ENCODE assay signal across 10 cellular contexts in genomic region chr22:45504703-45505341, GRCh38. TPM values are rescaled to one million over a fixed set of nuclear protein-coding genes. Genes with fewer than 3 reads are reported as not detected.
DNase-seq lines count a peak whose midpoint lies in the region; ATAC-seq and TF ChIP-seq lines count a peak whose summit lies in the region.
"Had no signal": no experiment of that assay in that cellular context is flagged by ENCODE, and none has a peak within 500 bp of the region (broad histone marks: within the 10 kb centered on the region; RNA-seq: fewer than 3 reads in every experiment).

No MANE protein-coding gene starts in this region.

- H3K36me3 ChIP-seq in ectodermal cell (ENCODE audit: control insufficient read depth, insufficient read depth, low read length) (no peaks in the 10 kb centered on the region), mesenchymal stem cell (ENCODE audit: control insufficient read depth in 1 of 2, insufficient read depth in 2 of 2, low read depth in 1 of 2, low read length in 2 of 2) (peaks cover 4 to 27% of the 10 kb centered on the region in 2 experiments), vagina (no peaks in the 10 kb centered on the region)

- H2AFZ ChIP-seq in mesenchymal stem cell (ENCODE audit: low read depth, low read length): no peak overlapping the region

- H2BK15ac ChIP-seq in mesenchymal stem cell (ENCODE audit: low read depth, poor library complexity, severe bottlenecking): peak overlapping the region; percentile 50

- peak overlapping the region in 1 of 2 experiments; percentile 91 for H2BK12ac ChIP-seq in mesenchymal stem cell (ENCODE audit: low read length in 2 of 2)

- POLR2A ChIA-PET in activated CD4-positive, alpha-beta T cell treated with anti-CD3 and anti-CD28 coated beads, Interleukin-2, amount 10 ng/mL, durations not matched to agents 7 days and 5 days (lab: Charles Lee): no interaction called here

- H3K4me3 ChIP-seq in ectodermal cell (ENCODE audit: insufficient read depth, low read depth, low read length): peak overlapping the region; percentile 54
- peak overlapping the region in 1 of 2 experiments; percentile 96 for H3K4me3 ChIP-seq in mesenchymal stem cell (ENCODE audit: insufficient read depth in 1 of 2, low read depth in 1 of 2, low read length in 2 of 2)
- peak overlapping the region; percentile 75 to 82 for H3K4me3 ChIP-seq in vagina

- no peak for DNase-seq in activated T-cell treated with anti-CD3 and anti-CD28 coated beads, Interleukin-2, amount 50 U/mL, for 72 hours
- DNase-seq in activated T-cell treated with anti-CD3 and anti-CD28 coated beads, Interleukin-2, amount 50 U/mL, for 48 hours: no peak
- DNase-seq in mesenchymal stem cell (peak; percentile 70), vagina (ENCODE audit: extremely low spot score in 2 of 2) (no peak), A172 (ENCODE audit: low spot score) (no peak)
- DNase-seq in stimulated activated CD4-positive, alpha-beta T cell treated with anti-CD3 and anti-CD28 coated beads, Interleukin-4, amount 100 ng/mL, for 1 hour: no peak
- no peak for DNase-seq in activated CD4-positive, alpha-beta T cell treated with anti-CD3 and anti-CD28 coated beads, Interleukin-2, amount 10 ng/mL, durations not matched to agents 7 days and 5 days
- DNase-seq: CD4-positive, CD25-positive, alpha-beta regulatory T cell; effector CD4-positive, alpha-beta T cell had no signal

- 0% methylated on average over 18 of the region's 18 CpGs for WGBS in ectodermal cell, 2 experiments
- WGBS in mesenchymal stem cell: 2% methylated on average over 18 of the region's 18 CpGs

- peak overlapping the region; percentile 96 for H2BK120ac ChIP-seq in mesenchymal stem cell (ENCODE audit: low read depth, low read length)

- peak overlapping the region; percentile 78 for H2BK5ac ChIP-seq in mesenchymal stem cell (ENCODE audit: low read depth, low read length, poor library complexity, severe bottlenecking)

- H3K27ac Mint-ChIP-seq in activated T-cell treated with anti-CD3 and anti-CD28 coated beads, Interleukin-2, amount 50 U/mL, for 72 hours: no peak overlapping the region
- H3K27ac Mint-ChIP-seq in activated CD4-positive, alpha-beta T cell treated with anti-CD3 and anti-CD28 coated beads, Interleukin-2, amount 10 ng/mL, durations not matched to agents 7 days and 5 days: no peak overlapping the region
- H3K27ac Mint-ChIP-seq: CD4-positive, CD25-positive, alpha-beta regulatory T cell had no signal

- no peaks in the 10 kb centered on the region for H3K36me3 Mint-ChIP-seq in activated T-cell treated with anti-CD3 and anti-CD28 coated beads, Interleukin-2, amount 50 U/mL, for 72 hours (ENCODE audit: insufficient read depth in 2 of 2)
- H3K36me3 Mint-ChIP-seq in activated CD4-positive, alpha-beta T cell treated with anti-CD3 and anti-CD28 coated beads, Interleukin-2, amount 10 ng/mL, durations not matched to agents 7 days and 5 days (ENCODE audit: low read depth): no peaks in the 10 kb centered on the region
- H3K36me3 Mint-ChIP-seq: CD4-positive, CD25-positive, alpha-beta regulatory T cell had no signal

- peak overlapping the region; percentile 98 for H4K91ac ChIP-seq in mesenchymal stem cell (ENCODE audit: low read length)

- peak overlapping the region; percentile 2 for H2AK5ac ChIP-seq in mesenchymal stem cell (ENCODE audit: low read length, severe bottlenecking)

- no peak for TF ChIP-seq CTCF in vagina (IDR thresholded peaks at IDR 0.05)

- TF ChIP-seq POLR2A in vagina (IDR thresholded peaks at IDR 0.05): no peak

- H3K9me3 ChIP-seq in ectodermal cell (ENCODE audit: control insufficient read depth, low read length) (no peaks in the 10 kb centered on the region), mesenchymal stem cell (ENCODE audit: control insufficient read depth, low read length) (no peaks in the 10 kb centered on the region), vagina (no peaks in the 10 kb centered on the region)

- peak overlapping the region in 1 of 2 experiments; percentile 28 for H3K14ac ChIP-seq in mesenchymal stem cell (ENCODE audit: low read length in 2 of 2)

- peak overlapping the region; percentile 96 for H4K8ac ChIP-seq in mesenchymal stem cell (ENCODE audit: low read length)

- CTCF ChIA-PET in activated CD4-positive, alpha-beta T cell treated with anti-CD3 and anti-CD28 coated beads, Interleukin-2, amount 10 ng/mL, durations not matched to agents 7 days and 5 days (lab: Charles Lee): no interaction called here

- peaks cover 49% of the 10 kb centered on the region for H3K27me3 Mint-ChIP-seq in activated T-cell treated with anti-CD3 and anti-CD28 coated beads, Interleukin-2, amount 50 U/mL, for 72 hours (ENCODE audit: low read depth)
- peaks cover 30% of the 10 kb centered on the region for H3K27me3 Mint-ChIP-seq in activated CD4-positive, alpha-beta T cell treated with anti-CD3 and anti-CD28 coated beads, Interleukin-2, amount 10 ng/mL, durations not matched to agents 7 days and 5 days

- no peak for ATAC-seq in activated T-cell treated with anti-CD3 and anti-CD28 coated beads, Interleukin-2, amount 50 U/mL, for 72 hours (replicated peaks in 1 of 2)

- no peaks in the 10 kb centered on the region for H3K79me1 ChIP-seq in mesenchymal stem cell (replicated peaks; ENCODE audit: low read length, poor library complexity, severe bottlenecking)

- peak overlapping the region; percentile 89 for H3K4me2 ChIP-seq in mesenchymal stem cell (ENCODE audit: low read length, poor library complexity, severe bottlenecking)

- H3K4me1 ChIP-seq in ectodermal cell (ENCODE audit: control insufficient read depth, insufficient read depth, low read length) (peaks cover 28% of the 10 kb centered on the region), mesenchymal stem cell (ENCODE audit: control insufficient read depth, insufficient read depth, low read depth, low read length) (peaks cover 50% of the 10 kb centered on the region), vagina (peaks cover 74% of the 10 kb centered on the region)

- H3K18ac ChIP-seq in mesenchymal stem cell (ENCODE audit: low read depth in 1 of 2, low read length in 2 of 2): peak overlapping the region; percentile 87 to 98

- peak overlapping the region; percentile 90 for H3K9ac ChIP-seq in mesenchymal stem cell (ENCODE audit: low read length)

- H3K9me3 Mint-ChIP-seq in activated T-cell treated with anti-CD3 and anti-CD28 coated beads, Interleukin-2, amount 50 U/mL, for 72 hours: no peaks in the 10 kb centered on the region
- no peaks in the 10 kb centered on the region for H3K9me3 Mint-ChIP-seq in activated CD4-positive, alpha-beta T cell treated with anti-CD3 and anti-CD28 coated beads, Interleukin-2, amount 10 ng/mL, durations not matched to agents 7 days and 5 days

- intact Hi-C loops in vagina (cut with DNase I): loop anchor here (5.0 kb wide), 2 partner anchors 47 to 53 kb away; no protein-coding TSS in a partner anchor

- H3K23ac ChIP-seq in mesenchymal stem cell (ENCODE audit: low read length in 2 of 2): no peak overlapping the region

- H3K27ac ChIP-seq in ectodermal cell (ENCODE audit: insufficient read depth, low read depth, low read length, poor library complexity, severe bottlenecking) (peak overlapping the region; percentile 98), mesenchymal stem cell (ENCODE audit: low read length, poor library complexity, severe bottlenecking) (peak overlapping the region; percentile 86), vagina (peak overlapping the region; percentile 92)

- peak overlapping the region; percentile 42 to 99 for H3K4ac ChIP-seq in mesenchymal stem cell (ENCODE audit: low read depth in 1 of 2, low read length in 2 of 2)

- peaks cover 8% of the 10 kb centered on the region for H3K4me1 Mint-ChIP-seq in activated T-cell treated with anti-CD3 and anti-CD28 coated beads, Interleukin-2, amount 50 U/mL, for 72 hours (ENCODE audit: low read depth)
- peaks cover 2% of the 10 kb centered on the region for H3K4me1 Mint-ChIP-seq in activated CD4-positive, alpha-beta T cell treated with anti-CD3 and anti-CD28 coated beads, Interleukin-2, amount 10 ng/mL, durations not matched to agents 7 days and 5 days
- H3K4me1 Mint-ChIP-seq: CD4-positive, CD25-positive, alpha-beta regulatory T cell had no signal

- H3K4me3 Mint-ChIP-seq in activated T-cell treated with anti-CD3 and anti-CD28 coated beads, Interleukin-2, amount 50 U/mL, for 72 hours: peak overlapping the region; percentile 48 to 50
- H3K4me3 Mint-ChIP-seq in activated CD4-positive, alpha-beta T cell treated with anti-CD3 and anti-CD28 coated beads, Interleukin-2, amount 10 ng/mL, durations not matched to agents 7 days and 5 days: no peak overlapping the region

- H3K27me3 ChIP-seq in ectodermal cell (ENCODE audit: control insufficient read depth, insufficient read depth, low read length, poor library complexity, severe bottlenecking) (no peaks in the 10 kb centered on the region), mesenchymal stem cell (ENCODE audit: control insufficient read depth in 1 of 2, insufficient read depth in 1 of 2, low read length in 2 of 2) (no peaks in the 10 kb centered on the region), vagina (no peaks in the 10 kb centered on the region)

RNA-seq across cellular contexts. Expression of gene FBLN1, which starts 2.1 kb away (rescaled TPM):
- total RNA-seq in activated T-cell treated with anti-CD3 and anti-CD28 coated beads, Interleukin-2, amount 50 U/mL, for 72 hours: not detected
- polyA plus RNA-seq in ectodermal cell (2013, experiment 1 of 4): 228 TPM
- polyA plus RNA-seq in ectodermal cell (2013, experiment 2 of 4): 243 TPM
- 240 TPM for polyA plus RNA-seq in ectodermal cell (2013, experiment 3 of 4)
- polyA plus RNA-seq in ectodermal cell (2013, experiment 4 of 4): 235 TPM
- polyA plus RNA-seq in mesenchymal stem cell (2013, experiment 1 of 2): 190 TPM
- polyA plus RNA-seq in mesenchymal stem cell (2013, experiment 2 of 2): 191 TPM
- 1,019 TPM for total RNA-seq in vagina
- total RNA-seq in A172 (2014; rRNA removed; shearing (Covaris generic)): 58.8 and 59.6 TPM in 2 replicates
- total RNA-seq in activated CD4-positive, alpha-beta T cell treated with anti-CD3 and anti-CD28 coated beads, Interleukin-2, amount 10 ng/mL, durations not matched to agents 7 days and 5 days: not detected
- polyA plus RNA-seq: CD4-positive, CD25-positive, alpha-beta regulatory T cell had no signal

Comparison
In these comparisons a context has a peak if more than half of its experiments do, and no peak if none do; other contexts are left out.
1. RNA of gene FBLN1, which starts 2.1 kb away (total RNA-seq): 1,019 TPM in vagina (single experiment) and 58.8 to 59.6 TPM in A172; not detected in activated T-cell treated with anti-CD3 and anti-CD28 coated beads, Interleukin-2, amount 50 U/mL, for 72 hours and not detected in activated CD4-positive, alpha-beta T cell treated with anti-CD3 and anti-CD28 coated beads, Interleukin-2, amount 10 ng/mL, durations not matched to agents 7 days and 5 days; every median in the first group is over 10 times any median in the second.
2. Peak in every context shown above with its lines, with median percentiles within 50 percentile points of each other: H3K27ac ChIP-seq.